1 cellular context compared by ENCODE assay signal in the genomic region with DNA sequence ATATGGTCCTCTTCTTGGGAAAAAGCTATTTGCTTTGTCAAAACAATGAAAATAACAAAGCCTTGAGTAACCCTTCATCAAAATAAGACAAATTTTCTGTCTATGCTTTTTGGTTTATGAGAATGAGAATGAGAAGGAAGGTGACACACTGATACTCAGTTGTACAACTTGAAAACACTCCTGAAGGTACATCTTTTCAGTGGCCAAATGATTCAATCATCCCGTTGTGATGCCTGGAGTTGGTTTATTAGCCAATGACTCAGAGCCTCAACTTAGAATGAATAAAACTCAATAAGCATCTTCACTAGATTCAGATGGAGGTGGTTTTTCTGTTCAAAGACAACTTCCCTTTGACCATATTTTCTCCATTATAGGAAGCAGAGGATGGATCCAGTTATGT.
TF ChIP-seq lines count a peak whose summit lies in the region.

No MANE protein-coding gene starts in this region.

TF ChIP-seq in HCT116, 20 proteins besides CTCF, POLR2A, EP300 and RAD21:
- no peak for TF ChIP-seq TCF7L2 (IDR thresholded peaks at IDR 0.05; ENCODE audit: borderline replicate concordance, extremely low read depth, insufficient read depth, insufficient read length)
- TF ChIP-seq SRF (IDR thresholded peaks at IDR 0.05; ENCODE audit: low read depth), result no peak
- TF ChIP-seq, protein P1, sequence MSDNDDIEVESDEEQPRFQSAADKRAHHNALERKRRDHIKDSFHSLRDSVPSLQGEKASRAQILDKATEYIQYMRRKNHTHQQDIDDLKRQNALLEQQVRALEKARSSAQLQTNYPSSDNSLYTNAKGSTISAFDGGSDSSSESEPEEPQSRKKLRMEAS (IDR thresholded peaks at IDR 0.05), result no peak
- no peak for TF ChIP-seq SP1 (IDR thresholded peaks at IDR 0.05; ENCODE audit: low read depth)
- TF ChIP-seq, protein P2, sequence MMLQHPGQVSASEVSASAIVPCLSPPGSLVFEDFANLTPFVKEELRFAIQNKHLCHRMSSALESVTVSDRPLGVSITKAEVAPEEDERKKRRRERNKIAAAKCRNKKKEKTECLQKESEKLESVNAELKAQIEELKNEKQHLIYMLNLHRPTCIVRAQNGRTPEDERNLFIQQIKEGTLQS (IDR thresholded peaks at IDR 0.05), result no peak
- TF ChIP-seq ELF1 (IDR thresholded peaks at IDR 0.05; ENCODE audit: borderline replicate concordance, low read depth), result no peak
- TF ChIP-seq, protein P3, sequence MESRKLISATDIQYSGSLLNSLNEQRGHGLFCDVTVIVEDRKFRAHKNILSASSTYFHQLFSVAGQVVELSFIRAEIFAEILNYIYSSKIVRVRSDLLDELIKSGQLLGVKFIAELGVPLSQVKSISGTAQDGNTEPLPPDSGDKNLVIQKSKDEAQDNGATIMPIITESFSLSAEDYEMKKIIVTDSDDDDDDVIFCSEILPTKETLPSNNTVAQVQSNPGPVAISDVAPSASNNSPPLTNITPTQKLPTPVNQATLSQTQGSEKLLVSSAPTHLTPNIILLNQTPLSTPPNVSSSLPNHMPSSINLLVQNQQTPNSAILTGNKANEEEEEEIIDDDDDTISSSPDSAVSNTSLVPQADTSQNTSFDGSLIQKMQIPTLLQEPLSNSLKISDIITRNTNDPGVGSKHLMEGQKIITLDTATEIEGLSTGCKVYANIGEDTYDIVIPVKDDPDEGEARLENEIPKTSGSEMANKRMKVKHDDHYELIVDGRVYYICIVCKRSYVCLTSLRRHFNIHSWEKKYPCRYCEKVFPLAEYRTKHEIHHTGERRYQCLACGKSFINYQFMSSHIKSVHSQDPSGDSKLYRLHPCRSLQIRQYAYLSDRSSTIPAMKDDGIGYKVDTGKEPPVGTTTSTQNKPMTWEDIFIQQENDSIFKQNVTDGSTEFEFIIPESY (IDR thresholded peaks at IDR 0.05; ENCODE audit: extremely low read depth, insufficient replicate concordance, low read length), result no peak
- TF ChIP-seq EZH2phosphoT487 (IDR thresholded peaks at IDR 0.05; ENCODE audit: borderline replicate concordance), result no peak
- no peak for TF ChIP-seq CEBPB (IDR thresholded peaks at IDR 0.05; ENCODE audit: low read depth)
- no peak for TF ChIP-seq POLR2AphosphoS5 (IDR thresholded peaks at IDR 0.05; ENCODE audit: low read depth, low read length)
- TF ChIP-seq EZH2 (IDR thresholded peaks at IDR 0.05), result no peak
- TF ChIP-seq SIN3A (IDR thresholded peaks at IDR 0.05; ENCODE audit: low read depth), result no peak
- TF ChIP-seq CBX3 (IDR thresholded peaks at IDR 0.05; ENCODE audit: low read depth), result no peak
- TF ChIP-seq, protein P4, sequence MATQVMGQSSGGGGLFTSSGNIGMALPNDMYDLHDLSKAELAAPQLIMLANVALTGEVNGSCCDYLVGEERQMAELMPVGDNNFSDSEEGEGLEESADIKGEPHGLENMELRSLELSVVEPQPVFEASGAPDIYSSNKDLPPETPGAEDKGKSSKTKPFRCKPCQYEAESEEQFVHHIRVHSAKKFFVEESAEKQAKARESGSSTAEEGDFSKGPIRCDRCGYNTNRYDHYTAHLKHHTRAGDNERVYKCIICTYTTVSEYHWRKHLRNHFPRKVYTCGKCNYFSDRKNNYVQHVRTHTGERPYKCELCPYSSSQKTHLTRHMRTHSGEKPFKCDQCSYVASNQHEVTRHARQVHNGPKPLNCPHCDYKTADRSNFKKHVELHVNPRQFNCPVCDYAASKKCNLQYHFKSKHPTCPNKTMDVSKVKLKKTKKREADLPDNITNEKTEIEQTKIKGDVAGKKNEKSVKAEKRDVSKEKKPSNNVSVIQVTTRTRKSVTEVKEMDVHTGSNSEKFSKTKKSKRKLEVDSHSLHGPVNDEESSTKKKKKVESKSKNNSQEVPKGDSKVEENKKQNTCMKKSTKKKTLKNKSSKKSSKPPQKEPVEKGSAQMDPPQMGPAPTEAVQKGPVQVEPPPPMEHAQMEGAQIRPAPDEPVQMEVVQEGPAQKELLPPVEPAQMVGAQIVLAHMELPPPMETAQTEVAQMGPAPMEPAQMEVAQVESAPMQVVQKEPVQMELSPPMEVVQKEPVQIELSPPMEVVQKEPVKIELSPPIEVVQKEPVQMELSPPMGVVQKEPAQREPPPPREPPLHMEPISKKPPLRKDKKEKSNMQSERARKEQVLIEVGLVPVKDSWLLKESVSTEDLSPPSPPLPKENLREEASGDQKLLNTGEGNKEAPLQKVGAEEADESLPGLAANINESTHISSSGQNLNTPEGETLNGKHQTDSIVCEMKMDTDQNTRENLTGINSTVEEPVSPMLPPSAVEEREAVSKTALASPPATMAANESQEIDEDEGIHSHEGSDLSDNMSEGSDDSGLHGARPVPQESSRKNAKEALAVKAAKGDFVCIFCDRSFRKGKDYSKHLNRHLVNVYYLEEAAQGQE (IDR thresholded peaks at IDR 0.05; ENCODE audit: low read depth), result no peak
- no peak for TF ChIP-seq YY1 (IDR thresholded peaks at IDR 0.05; ENCODE audit: extremely low read depth, insufficient replicate concordance, low read depth, low read length)
- TF ChIP-seq FOSL1 (IDR thresholded peaks at IDR 0.05; ENCODE audit: low read depth), result no peak
- TF ChIP-seq ZFX (IDR thresholded peaks at IDR 0.05), result no peak
- TF ChIP-seq JUND (IDR thresholded peaks at IDR 0.05), result no peak
- TF ChIP-seq EGR1 (IDR thresholded peaks at IDR 0.05; ENCODE audit: low read depth), result no peak
